In the genomic region with DNA sequence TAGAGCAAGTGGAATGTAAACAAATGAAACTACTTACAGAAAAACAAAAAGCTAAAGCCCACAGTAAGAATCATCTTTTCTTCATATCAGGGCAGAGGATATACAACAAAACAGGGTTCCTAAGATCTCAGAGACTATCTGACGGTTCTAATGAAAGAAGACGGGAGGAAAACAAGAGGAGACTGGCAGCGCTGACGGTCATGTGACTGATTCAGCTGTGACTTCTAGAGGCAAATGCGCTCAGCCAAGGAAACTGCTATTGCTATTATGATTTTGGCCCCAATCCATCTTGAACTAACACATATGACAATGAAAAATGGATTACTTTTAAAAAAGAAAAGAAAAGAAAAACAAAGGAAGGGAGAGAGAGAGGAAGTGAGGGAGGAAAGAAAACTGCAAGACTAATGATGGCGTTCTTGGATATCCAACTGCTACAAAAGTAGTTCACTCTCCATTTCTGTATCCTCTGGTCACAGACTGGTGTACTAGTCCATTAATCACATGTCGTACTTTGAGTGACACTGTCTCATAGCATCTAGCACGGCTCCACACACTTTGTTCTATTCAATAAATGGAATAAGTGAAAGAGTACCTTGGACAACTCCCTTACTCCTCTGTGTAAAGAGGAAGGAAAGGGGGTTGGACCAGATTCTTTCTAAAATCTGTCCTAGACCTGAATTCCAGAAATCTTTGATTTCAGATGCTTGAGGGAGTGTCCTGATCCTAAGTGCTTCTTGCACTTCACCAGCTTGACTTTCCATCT, we compare ENCODE assay signal across 1 cellular context.
TF ChIP-seq lines count a peak whose summit lies in the region.

No MANE protein-coding gene starts in this region.

TF ChIP-seq in GM23338, 12 proteins besides CTCF, POLR2A, EP300 and RAD21 (continued from another document):
- TF ChIP-seq, protein P1, sequence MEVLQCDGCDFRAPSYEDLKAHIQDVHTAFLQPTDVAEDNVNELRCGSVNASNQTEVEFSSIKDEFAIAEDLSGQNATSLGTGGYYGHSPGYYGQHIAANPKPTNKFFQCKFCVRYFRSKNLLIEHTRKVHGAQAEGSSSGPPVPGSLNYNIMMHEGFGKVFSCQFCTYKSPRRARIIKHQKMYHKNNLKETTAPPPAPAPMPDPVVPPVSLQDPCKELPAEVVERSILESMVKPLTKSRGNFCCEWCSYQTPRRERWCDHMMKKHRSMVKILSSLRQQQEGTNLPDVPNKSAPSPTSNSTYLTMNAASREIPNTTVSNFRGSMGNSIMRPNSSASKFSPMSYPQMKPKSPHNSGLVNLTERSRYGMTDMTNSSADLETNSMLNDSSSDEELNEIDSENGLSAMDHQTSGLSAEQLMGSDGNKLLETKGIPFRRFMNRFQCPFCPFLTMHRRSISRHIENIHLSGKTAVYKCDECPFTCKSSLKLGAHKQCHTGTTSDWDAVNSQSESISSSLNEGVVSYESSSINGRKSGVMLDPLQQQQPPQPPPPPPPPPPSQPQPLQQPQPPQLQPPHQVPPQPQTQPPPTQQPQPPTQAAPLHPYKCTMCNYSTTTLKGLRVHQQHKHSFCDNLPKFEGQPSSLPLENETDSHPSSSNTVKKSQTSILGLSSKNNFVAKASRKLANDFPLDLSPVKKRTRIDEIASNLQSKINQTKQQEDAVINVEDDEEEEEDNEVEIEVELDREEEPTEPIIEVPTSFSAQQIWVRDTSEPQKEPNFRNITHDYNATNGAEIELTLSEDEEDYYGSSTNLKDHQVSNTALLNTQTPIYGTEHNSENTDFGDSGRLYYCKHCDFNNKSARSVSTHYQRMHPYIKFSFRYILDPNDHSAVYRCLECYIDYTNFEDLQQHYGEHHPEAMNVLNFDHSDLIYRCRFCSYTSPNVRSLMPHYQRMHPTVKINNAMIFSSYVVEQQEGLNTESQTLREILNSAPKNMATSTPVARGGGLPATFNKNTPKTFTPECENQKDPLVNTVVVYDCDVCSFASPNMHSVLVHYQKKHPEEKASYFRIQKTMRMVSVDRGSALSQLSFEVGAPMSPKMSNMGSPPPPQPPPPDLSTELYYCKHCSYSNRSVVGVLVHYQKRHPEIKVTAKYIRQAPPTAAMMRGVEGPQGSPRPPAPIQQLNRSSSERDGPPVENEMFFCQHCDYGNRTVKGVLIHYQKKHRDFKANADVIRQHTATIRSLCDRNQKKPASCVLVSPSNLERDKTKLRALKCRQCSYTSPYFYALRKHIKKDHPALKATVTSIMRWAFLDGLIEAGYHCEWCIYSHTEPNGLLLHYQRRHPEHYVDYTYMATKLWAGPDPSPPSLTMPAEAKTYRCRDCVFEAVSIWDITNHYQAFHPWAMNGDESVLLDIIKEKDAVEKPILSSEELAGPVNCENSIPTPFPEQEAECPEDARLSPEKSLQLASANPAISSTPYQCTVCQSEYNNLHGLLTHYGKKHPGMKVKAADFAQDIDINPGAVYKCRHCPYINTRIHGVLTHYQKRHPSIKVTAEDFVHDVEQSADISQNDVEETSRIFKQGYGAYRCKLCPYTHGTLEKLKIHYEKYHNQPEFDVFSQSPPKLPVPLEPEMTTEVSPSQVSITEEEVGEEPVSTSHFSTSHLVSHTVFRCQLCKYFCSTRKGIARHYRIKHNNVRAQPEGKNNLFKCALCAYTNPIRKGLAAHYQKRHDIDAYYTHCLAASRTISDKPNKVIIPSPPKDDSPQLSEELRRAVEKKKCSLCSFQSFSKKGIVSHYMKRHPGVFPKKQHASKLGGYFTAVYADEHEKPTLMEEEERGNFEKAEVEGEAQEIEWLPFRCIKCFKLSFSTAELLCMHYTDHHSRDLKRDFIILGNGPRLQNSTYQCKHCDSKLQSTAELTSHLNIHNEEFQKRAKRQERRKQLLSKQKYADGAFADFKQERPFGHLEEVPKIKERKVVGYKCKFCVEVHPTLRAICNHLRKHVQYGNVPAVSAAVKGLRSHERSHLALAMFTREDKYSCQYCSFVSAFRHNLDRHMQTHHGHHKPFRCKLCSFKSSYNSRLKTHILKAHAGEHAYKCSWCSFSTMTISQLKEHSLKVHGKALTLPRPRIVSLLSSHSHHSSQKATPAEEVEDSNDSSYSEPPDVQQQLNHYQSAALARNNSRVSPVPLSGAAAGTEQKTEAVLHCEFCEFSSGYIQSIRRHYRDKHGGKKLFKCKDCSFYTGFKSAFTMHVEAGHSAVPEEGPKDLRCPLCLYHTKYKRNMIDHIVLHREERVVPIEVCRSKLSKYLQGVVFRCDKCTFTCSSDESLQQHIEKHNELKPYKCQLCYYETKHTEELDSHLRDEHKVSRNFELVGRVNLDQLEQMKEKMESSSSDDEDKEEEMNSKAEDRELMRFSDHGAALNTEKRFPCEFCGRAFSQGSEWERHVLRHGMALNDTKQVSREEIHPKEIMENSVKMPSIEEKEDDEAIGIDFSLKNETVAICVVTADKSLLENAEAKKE (CRISPR knock-in tag; IDR thresholded peaks at IDR 0.05) = no peak
- no peak for TF ChIP-seq CREB1 (CRISPR knock-in tag; IDR thresholded peaks at IDR 0.05; ENCODE audit: low read depth)
- TF ChIP-seq, protein P2, sequence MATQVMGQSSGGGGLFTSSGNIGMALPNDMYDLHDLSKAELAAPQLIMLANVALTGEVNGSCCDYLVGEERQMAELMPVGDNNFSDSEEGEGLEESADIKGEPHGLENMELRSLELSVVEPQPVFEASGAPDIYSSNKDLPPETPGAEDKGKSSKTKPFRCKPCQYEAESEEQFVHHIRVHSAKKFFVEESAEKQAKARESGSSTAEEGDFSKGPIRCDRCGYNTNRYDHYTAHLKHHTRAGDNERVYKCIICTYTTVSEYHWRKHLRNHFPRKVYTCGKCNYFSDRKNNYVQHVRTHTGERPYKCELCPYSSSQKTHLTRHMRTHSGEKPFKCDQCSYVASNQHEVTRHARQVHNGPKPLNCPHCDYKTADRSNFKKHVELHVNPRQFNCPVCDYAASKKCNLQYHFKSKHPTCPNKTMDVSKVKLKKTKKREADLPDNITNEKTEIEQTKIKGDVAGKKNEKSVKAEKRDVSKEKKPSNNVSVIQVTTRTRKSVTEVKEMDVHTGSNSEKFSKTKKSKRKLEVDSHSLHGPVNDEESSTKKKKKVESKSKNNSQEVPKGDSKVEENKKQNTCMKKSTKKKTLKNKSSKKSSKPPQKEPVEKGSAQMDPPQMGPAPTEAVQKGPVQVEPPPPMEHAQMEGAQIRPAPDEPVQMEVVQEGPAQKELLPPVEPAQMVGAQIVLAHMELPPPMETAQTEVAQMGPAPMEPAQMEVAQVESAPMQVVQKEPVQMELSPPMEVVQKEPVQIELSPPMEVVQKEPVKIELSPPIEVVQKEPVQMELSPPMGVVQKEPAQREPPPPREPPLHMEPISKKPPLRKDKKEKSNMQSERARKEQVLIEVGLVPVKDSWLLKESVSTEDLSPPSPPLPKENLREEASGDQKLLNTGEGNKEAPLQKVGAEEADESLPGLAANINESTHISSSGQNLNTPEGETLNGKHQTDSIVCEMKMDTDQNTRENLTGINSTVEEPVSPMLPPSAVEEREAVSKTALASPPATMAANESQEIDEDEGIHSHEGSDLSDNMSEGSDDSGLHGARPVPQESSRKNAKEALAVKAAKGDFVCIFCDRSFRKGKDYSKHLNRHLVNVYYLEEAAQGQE (IDR thresholded peaks at IDR 0.05; ENCODE audit: unreplicated experiment) = peak; percentile 41
TF ChIP-seq in GM23338: peak in this region for 1.
